In the genomic region with DNA sequence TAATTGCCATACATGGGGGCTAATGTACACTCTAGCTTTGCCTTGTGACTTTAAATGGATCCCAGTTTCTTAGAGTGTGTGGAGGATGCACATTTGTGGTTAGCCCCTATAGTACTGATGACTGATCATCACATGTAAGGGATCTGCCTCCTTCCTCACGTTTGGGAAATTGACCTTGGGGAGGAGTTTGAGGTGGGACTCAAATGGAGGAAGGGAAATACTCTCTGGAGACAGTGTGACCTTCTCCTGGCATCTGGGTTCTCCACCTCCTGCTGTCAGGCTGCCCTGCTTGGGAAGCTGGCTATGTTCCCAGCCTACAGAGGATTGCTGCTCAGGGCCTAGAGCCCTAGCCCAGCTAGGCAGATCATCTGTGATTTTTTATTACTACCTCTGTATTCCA, we compare ENCODE assay signal across 11 cellular contexts. TPM values are rescaled to one million over a fixed set of nuclear protein-coding genes. Genes with fewer than 3 reads are reported as not detected.
DNase-seq lines count a peak whose midpoint lies in the region; ATAC-seq and TF ChIP-seq lines count a peak whose summit lies in the region.
"Had no signal": no experiment of that assay in that cellular context is flagged by ENCODE, and none has a peak within 500 bp of the region (broad histone marks: within the 10 kb centered on the region; RNA-seq: fewer than 3 reads in every experiment).

No MANE protein-coding gene starts in this region.

- no peaks in the 10 kb centered on the region for H3K36me3 Mint-ChIP-seq in nephron (ENCODE audit: low read depth)
- no peaks in the 10 kb centered on the region for H3K36me3 Mint-ChIP-seq in Caco-2 (ENCODE audit: insufficient read depth, unreplicated experiment)

- H3K4me3 Mint-ChIP-seq in nephron (no peak overlapping the region), Caco-2 (ENCODE audit: unreplicated experiment) (no peak overlapping the region)
- H3K4me3 Mint-ChIP-seq: CD4-positive, alpha-beta T cell; T-helper 17 cell had no signal

- H3K36me3 ChIP-seq in Caco-2 (ENCODE audit: control insufficient read depth, insufficient read depth, low read length), result no peaks in the 10 kb centered on the region

- H3K27me3 Mint-ChIP-seq in nephron (ENCODE audit: low read depth), result no peaks in the 10 kb centered on the region
- peaks cover 12% of the 10 kb centered on the region for H3K27me3 Mint-ChIP-seq in Caco-2 (ENCODE audit: insufficient read depth, unreplicated experiment)
- H3K27me3 Mint-ChIP-seq: CD4-positive, alpha-beta T cell had no signal

- H3K4me3 ChIP-seq in coronary artery, result no peak overlapping the region
- H3K4me3 ChIP-seq in Caco-2 (ENCODE audit: low read depth, low read length), result no peak overlapping the region

- intact Hi-C loops in Caco-2 (cut with micrococcal nuclease; ENCODE audit: unreplicated experiment), result no loop called here

- CTCF ChIA-PET in Caco-2 (lab: Charles Lee), result no interaction called here

- POLR2A ChIA-PET in Caco-2 (lab: Charles Lee), result no interaction called here

- no peaks in the 10 kb centered on the region; the same call in 1 of the 2 replicates for H3K27me3 ChIP-seq in Caco-2 (replicated peaks; ENCODE audit: control insufficient read depth, insufficient read depth, low read length)

- no peaks in the 10 kb centered on the region for H3K9me3 ChIP-seq in Caco-2

- H3K9me3 Mint-ChIP-seq in nephron (no peaks in the 10 kb centered on the region), Caco-2 (ENCODE audit: unreplicated experiment) (no peaks in the 10 kb centered on the region)
- H3K9me3 Mint-ChIP-seq: CD4-positive, alpha-beta T cell had no signal

- peak overlapping the region; percentile 21 to 63 for H3K27ac ChIP-seq in coronary artery

- TF ChIP-seq CTCF in coronary artery (IDR thresholded peaks at IDR 0.05) (no peak), nephron (IDR thresholded peaks at IDR 0.05; ENCODE audit: unreplicated experiment in 3 of 3) (no peak), Caco-2 (IDR thresholded peaks at IDR 0.05; ENCODE audit: insufficient read depth in 1 of 2, low read depth in 1 of 2, low read length in 1 of 2, severe bottlenecking in 1 of 2, unreplicated experiment in 1 of 2) (no peak)

- DNase-seq in D341Med (ENCODE audit: low spot score) (peak; percentile 50), NCI-H1694 treated with DMSO at 0.1 percent for 48 hours (lab: John Stamatoyannopoulos, UW) (peak; percentile 87), coronary artery (ENCODE audit: low spot score) (no peak), Caco-2 (no peak)
- no peak for DNase-seq in stimulated activated naive CD4-positive, alpha-beta T cell (lab: John Stamatoyannopoulos, UW)
- no peak for DNase-seq in effector CD4-positive, alpha-beta T cell
- DNase-seq: CD4-positive, alpha-beta T cell; NCI-H510A; T-helper 17 cell had no signal

- no peak for ATAC-seq in GM19328 (IDR thresholded peaks at IDR 0.05; ENCODE audit: unreplicated experiment)
- ATAC-seq: T-helper 17 cell had no signal

- no peaks in the 10 kb centered on the region for H3K4me1 ChIP-seq in Caco-2

- H3K27ac Mint-ChIP-seq in nephron (peak overlapping the region in 2 of 3 experiments; percentile 27 to 40), Caco-2 (ENCODE audit: unreplicated experiment) (no peak overlapping the region)
- H3K27ac Mint-ChIP-seq: CD4-positive, alpha-beta T cell; T-helper 17 cell had no signal

- BruUV-seq in Caco-2 (replicated peaks; lab: Mats Ljungman, UMichigan), result no TSS peak

- H3K4me1 Mint-ChIP-seq in nephron, result peaks cover 19% of the 10 kb centered on the region
- no peaks in the 10 kb centered on the region for H3K4me1 Mint-ChIP-seq in Caco-2 (ENCODE audit: low read depth, unreplicated experiment)

RNA-seq across cellular contexts. Expression of a gene that starts 48.7 kb away (rescaled TPM):
- total RNA-seq in Caco-2 (2022), result 2.0 and 2.4 TPM in 2 replicates

Comparison
In these comparisons a context has a peak if more than half of its experiments do, and no peak if none do; other contexts are left out.
1. DNase-seq: peak in D341Med (single experiment) and NCI-H1694 treated with DMSO at 0.1 percent for 48 hours (single experiment); none in coronary artery (single experiment), Caco-2 (0 of 2), stimulated activated naive CD4-positive, alpha-beta T cell (0 of 6) and effector CD4-positive, alpha-beta T cell (single experiment).